Comparison of ENCODE assay signal across 10 cellular contexts in the genomic region with DNA sequence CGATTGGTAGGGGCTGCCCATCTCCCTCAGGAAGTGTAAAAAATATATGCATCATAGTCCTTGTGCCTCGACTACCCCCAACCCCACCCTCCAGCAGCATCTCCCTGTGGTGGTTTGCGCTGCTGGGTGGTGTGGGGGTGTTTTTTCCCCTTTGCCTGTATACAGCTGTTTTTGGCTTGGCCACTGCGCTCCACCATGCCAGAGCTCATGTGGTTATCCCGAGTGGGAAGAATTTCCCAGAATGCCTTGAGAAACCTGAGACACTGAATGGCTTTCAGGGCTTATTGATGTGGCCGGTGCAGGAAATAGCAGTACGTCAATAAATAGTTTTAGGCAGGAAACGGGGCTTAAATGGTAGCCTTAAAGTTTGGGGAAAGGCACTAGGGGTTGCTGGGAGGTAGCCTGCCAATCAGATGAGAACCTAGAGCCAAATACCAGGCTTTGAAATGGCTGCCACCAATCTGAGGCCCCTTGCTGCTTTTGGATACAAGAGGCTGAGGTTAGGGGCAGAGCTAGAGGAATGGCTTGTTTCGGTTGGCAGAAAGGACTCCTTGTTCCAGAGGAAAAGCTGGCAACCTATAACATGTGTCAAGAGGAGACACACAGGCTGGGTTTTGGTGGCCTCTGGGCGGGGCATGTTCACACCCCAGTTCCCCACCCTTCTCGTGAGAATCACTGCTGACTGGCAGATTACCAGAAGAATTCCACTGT.
DNase-seq lines count a peak whose midpoint lies in the region; ATAC-seq and TF ChIP-seq lines count a peak whose summit lies in the region.
"Had no signal": no experiment of that assay in that cellular context is flagged by ENCODE, and none has a peak within 500 bp of the region (broad histone marks: within the 10 kb centered on the region; RNA-seq: fewer than 3 reads in every experiment).

No MANE protein-coding gene starts in this region.

- H3K27me3 Mint-ChIP-seq in naive thymus-derived CD4-positive, alpha-beta T cell = peaks cover 0 to 2% (median 0%) of the 10 kb centered on the region in 5 donors
- peaks cover 4% of the 10 kb centered on the region for H3K27me3 Mint-ChIP-seq in neural progenitor cell (ENCODE audit: insufficient read depth, low read depth)

- no peak overlapping the region for H3K9ac ChIP-seq in neural progenitor cell

- peak overlapping the region in 5 of 9 donors; percentile 18 to 87 (median 46) for H3K27ac Mint-ChIP-seq in naive thymus-derived CD4-positive, alpha-beta T cell
- H3K27ac Mint-ChIP-seq in neural progenitor cell = no peak overlapping the region

- H2AFZ ChIP-seq in neural progenitor cell (replicated peaks) = no peak overlapping the region

- H3K36me3 ChIP-seq in naive thymus-derived CD4-positive, alpha-beta T cell (ENCODE audit: control insufficient read depth in 2 of 3, insufficient read depth in 3 of 3, low read length in 3 of 3) = no peaks in the 10 kb centered on the region
- H3K36me3 ChIP-seq in neural progenitor cell = no peaks in the 10 kb centered on the region

- TF ChIP-seq CTCF in neural progenitor cell (IDR thresholded peaks at IDR 0.05) = no peak

- no peaks in the 10 kb centered on the region for H4K20me1 ChIP-seq in neural progenitor cell (ENCODE audit: low read depth)

- peak overlapping the region in 4 of 10 donors; percentile 6 to 62 (median 34) for H3K4me3 Mint-ChIP-seq in naive thymus-derived CD4-positive, alpha-beta T cell
- no peak overlapping the region for H3K4me3 Mint-ChIP-seq in neural progenitor cell

- H3K36me3 Mint-ChIP-seq in naive thymus-derived CD4-positive, alpha-beta T cell = peaks cover 0 to 1% (median 0%) of the 10 kb centered on the region in 5 donors
- no peaks in the 10 kb centered on the region for H3K36me3 Mint-ChIP-seq in neural progenitor cell

- POLR2A ChIA-PET in naive thymus-derived CD4-positive, alpha-beta T cell (lab: Charles Lee) = interaction anchor here (0.6 kb wide), 1 partner anchor 33 kb away, joined by 3 read pairs; no protein-coding TSS in a partner anchor

- peak; percentile 36 for DNase-seq in Ammon's horn (ENCODE audit: low spot score)
- DNase-seq in SK-MEL-5 (ENCODE audit: low read depth, low spot score) = peak; percentile 93
- DNase-seq in naive thymus-derived CD4-positive, alpha-beta T cell = peak in 8 of 9 donors; percentile 13 to 61 (median 46)
- no peak for DNase-seq in OCI-M2 (lab: John Stamatoyannopoulos, UW; ENCODE audit: unreplicated experiment)
- no peak for DNase-seq in neural progenitor cell (ENCODE audit: low spot score)
- DNase-seq in glomerular visceral epithelial cell (ENCODE audit: extremely low spot score) = no peak
- DNase-seq in OCI-M1 (lab: John Stamatoyannopoulos, UW) = no peak
- DNase-seq: NCI-H526 treated with DMSO at 0.1 percent for 48 hours had no signal

- H3K9me3 ChIP-seq in naive thymus-derived CD4-positive, alpha-beta T cell (ENCODE audit: control insufficient read depth in 2 of 3, low read length in 3 of 3) = no peaks in the 10 kb centered on the region
- H3K9me3 ChIP-seq in neural progenitor cell (ENCODE audit: low read depth) = no peaks in the 10 kb centered on the region
- H3K9me3 ChIP-seq: body of pancreas had no signal

- H3K4me1 Mint-ChIP-seq in naive thymus-derived CD4-positive, alpha-beta T cell = peaks cover 15 to 69% (median 21%) of the 10 kb centered on the region in 7 donors
- H3K4me1 Mint-ChIP-seq in neural progenitor cell = peaks cover 32% of the 10 kb centered on the region

- peaks cover 14 to 23% of the 10 kb centered on the region in 2 donors for H3K4me1 ChIP-seq in naive thymus-derived CD4-positive, alpha-beta T cell (ENCODE audit: control insufficient read depth in 2 of 2, insufficient read depth in 2 of 2, low read length in 2 of 2)
- H3K4me1 ChIP-seq in neural progenitor cell = no peaks in the 10 kb centered on the region

- no peak overlapping the region for H3K4me3 ChIP-seq in naive thymus-derived CD4-positive, alpha-beta T cell (ENCODE audit: low read length)
- H3K4me3 ChIP-seq in neural progenitor cell = no peak overlapping the region
- H3K4me3 ChIP-seq: body of pancreas had no signal

- no peaks in the 10 kb centered on the region for H3K9me3 Mint-ChIP-seq in naive thymus-derived CD4-positive, alpha-beta T cell
- H3K9me3 Mint-ChIP-seq in neural progenitor cell = no peaks in the 10 kb centered on the region

- H3K4me2 ChIP-seq in neural progenitor cell = no peak overlapping the region

- H3F3A ChIP-seq in neural progenitor cell (ENCODE audit: low read depth) = no peaks in the 10 kb centered on the region

- no peaks in the 10 kb centered on the region for H3K79me2 ChIP-seq in neural progenitor cell (ENCODE audit: low read depth)

- intact Hi-C loops in naive thymus-derived CD4-positive, alpha-beta T cell (cut with micrococcal nuclease) = no loop called here

- H3K27ac ChIP-seq in cingulate gyrus (ENCODE audit: low read depth, low read length) = peak overlapping the region; percentile 67
- no peak overlapping the region for H3K27ac ChIP-seq in naive thymus-derived CD4-positive, alpha-beta T cell (ENCODE audit: low read depth, low read length)
- no peak overlapping the region for H3K27ac ChIP-seq in neural progenitor cell
- H3K27ac ChIP-seq: body of pancreas had no signal

- CTCF ChIA-PET in naive thymus-derived CD4-positive, alpha-beta T cell (lab: Charles Lee) = no interaction called here

- H3K27me3 ChIP-seq in naive thymus-derived CD4-positive, alpha-beta T cell (ENCODE audit: control insufficient read depth in 2 of 2, insufficient read depth in 2 of 2, low read length in 2 of 2) = no peaks in the 10 kb centered on the region
- H3K27me3 ChIP-seq in neural progenitor cell = no peaks in the 10 kb centered on the region
- H3K27me3 ChIP-seq: body of pancreas had no signal

- in situ Hi-C loops in SK-MEL-5 (cut with HindIII; ENCODE audit: low pct_unique_long_range_greater_than_20kb, low sequenced_read_pairs) = no loop called here

- ATAC-seq in naive thymus-derived CD4-positive, alpha-beta T cell = peak; percentile 86
- ATAC-seq: body of pancreas had no signal

Comparison
In these comparisons a context has a peak if more than half of its experiments do, and no peak if none do; other contexts are left out.
1. DNase-seq: peak in Ammon's horn (single experiment), SK-MEL-5 (single experiment) and naive thymus-derived CD4-positive, alpha-beta T cell (8 of 9); none in OCI-M2 (single experiment), neural progenitor cell (single experiment), glomerular visceral epithelial cell (single experiment) and OCI-M1 (single experiment).